27 cellular contexts compared by ENCODE assay signal in genomic region chr18:39550701-39551100, GRCh38.
"Had no signal": no experiment of that assay in that cellular context is flagged by ENCODE, and none has a peak within 500 bp of the region (broad histone marks: within the 10 kb centered on the region; RNA-seq: fewer than 3 reads in every experiment).

No MANE protein-coding gene starts in this region.

- H3K36me3 ChIP-seq: colonic mucosa, esophagus muscularis mucosa, esophagus squamous epithelium, gastrocnemius medialis, gastroesophageal sphincter, heart left ventricle, heart right ventricle had no signal

- H3K27me3 ChIP-seq: colonic mucosa, dorsolateral prefrontal cortex, esophagus muscularis mucosa, esophagus squamous epithelium, foreskin keratinocyte, gastrocnemius medialis, gastroesophageal sphincter, heart left ventricle, heart right ventricle had no signal

- H3K4me3 ChIP-seq: colonic mucosa, coronary artery, dorsolateral prefrontal cortex, esophagus muscularis mucosa, esophagus squamous epithelium, gastrocnemius medialis, gastroesophageal sphincter, heart left ventricle, heart right ventricle had no signal

- H3K4me1 ChIP-seq: colonic mucosa, esophagus muscularis mucosa, esophagus squamous epithelium, foreskin keratinocyte, gastrocnemius medialis, gastroesophageal sphincter, heart left ventricle, heart right ventricle had no signal

- FAIRE-seq: colon, endometrium, endothelial cell of umbilical vein had no signal

- ATAC-seq: effector memory CD8-positive, alpha-beta T cell; esophagus mucosa; foreskin keratinocyte; gastrocnemius medialis; gastroesophageal sphincter; heart left ventricle; heart right ventricle had no signal

- H3K9me3 ChIP-seq: colonic mucosa, esophagus muscularis mucosa, esophagus squamous epithelium, gastrocnemius medialis had no signal

- H3K27ac ChIP-seq: colonic mucosa, coronary artery, dorsolateral prefrontal cortex, epithelial cell of prostate, esophagus muscularis mucosa, esophagus squamous epithelium, foreskin keratinocyte, gastrocnemius medialis, gastroesophageal sphincter, heart left ventricle, heart right ventricle had no signal

- DNase-seq: colonic mucosa; cortex of kidney; dermis blood vessel endothelial cell; dorsolateral prefrontal cortex; effector CD4-positive, alpha-beta T cell; effector CD8-positive, alpha-beta T cell; effector memory CD4-positive, alpha-beta T cell; effector memory CD8-positive, alpha-beta T cell; endodermal cell; erythroblast; esophagus squamous epithelium; foreskin fibroblast; foreskin melanocyte; gastrocnemius medialis; glutamatergic neuron; head of caudate nucleus; heart left ventricle; heart right ventricle had no signal
